ENCODE assay signal across 4 cellular contexts in the genomic region with DNA sequence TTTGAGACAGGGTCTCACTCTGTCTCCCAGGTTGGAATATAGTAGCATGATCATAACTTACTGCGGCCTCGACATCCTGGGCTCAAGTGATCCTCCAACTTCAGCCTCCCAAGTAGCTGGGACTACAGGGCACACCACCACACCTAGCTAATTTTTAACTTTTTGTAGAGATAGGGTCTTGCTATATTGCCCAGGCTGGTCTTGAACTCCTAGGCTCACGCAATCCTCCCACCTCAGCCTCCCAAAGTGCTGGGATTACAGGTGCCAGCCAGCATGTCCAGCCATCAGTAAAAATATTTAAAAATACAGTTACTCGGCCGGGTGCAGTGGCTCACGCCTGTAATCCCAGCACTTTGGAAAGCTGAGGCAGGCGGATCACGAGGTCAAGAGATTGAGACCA. TPM values are rescaled to one million over a fixed set of nuclear protein-coding genes. Genes with fewer than 3 reads are reported as not detected.
"Had no signal": no experiment of that assay in that cellular context is flagged by ENCODE, and none has a peak within 500 bp of the region (broad histone marks: within the 10 kb centered on the region; RNA-seq: fewer than 3 reads in every experiment).

No MANE protein-coding gene starts in this region.

RNA-seq across cellular contexts. Expression of gene TEX54, which starts 4.5 kb away (rescaled TPM):
- total RNA-seq: LHCN-M2, M059J, MCF 10A, NCI-H460 had no signal
